ENCODE assay signal across 34 cellular contexts in the genomic region with DNA sequence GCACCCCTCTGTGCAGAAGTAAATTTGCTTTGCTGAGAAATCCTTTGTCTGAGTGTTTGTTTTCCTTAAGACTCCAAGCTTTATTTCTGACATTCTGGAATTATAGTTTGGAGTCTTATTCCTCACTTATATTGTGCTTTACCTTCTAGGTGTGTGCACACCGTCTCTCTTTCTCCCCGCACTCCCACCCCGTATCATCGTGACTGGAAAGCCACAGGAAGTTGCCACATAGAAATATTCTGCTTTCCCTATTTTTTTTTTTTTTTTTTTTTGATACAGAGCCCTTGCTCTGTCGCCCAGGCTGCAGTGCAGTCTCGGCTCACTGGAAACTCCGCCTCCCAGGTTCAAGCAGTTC.
A peak's percentile ranks its signal among the peaks of the same experiment; 100 is the strongest.
DNase-seq lines count a peak whose midpoint lies in the region; ATAC-seq and TF ChIP-seq lines count a peak whose summit lies in the region.
"Had no signal": no experiment of that assay in that cellular context is flagged by ENCODE, and none has a peak within 500 bp of the region (broad histone marks: within the 10 kb centered on the region; RNA-seq: fewer than 3 reads in every experiment).

No MANE protein-coding gene starts in this region.

- H3K27ac ChIP-seq in SK-N-SH (ENCODE audit: low read depth in 2 of 2, low read length in 1 of 2) = peak overlapping the region; percentile 26 to 62; a peak in 1 of 4 replicates
- H3K27ac ChIP-seq in HEK293 (ENCODE audit: extremely low read depth, low read depth, low read length) = no peak overlapping the region
- peak overlapping the region; percentile 74 for H3K27ac ChIP-seq in mammary epithelial cell (ENCODE audit: insufficient read depth, low read depth, low read length)
- H3K27ac ChIP-seq in uterus = no peak overlapping the region
- H3K27ac ChIP-seq: GM23248, HL-60, ovary, skin epidermis had no signal

- H3K4me2 ChIP-seq in SK-N-SH (no peak overlapping the region), mammary epithelial cell (ENCODE audit: insufficient read depth, low read depth, low read length) (no peak overlapping the region)

- H3K4me1 Mint-ChIP-seq in nephron progenitor cell = peaks cover 8% of the 10 kb centered on the region
- H3K4me1 Mint-ChIP-seq: CD14-positive monocyte had no signal

- WGBS in SK-N-SH (ENCODE audit: low lambda C conversion rate) = 93% methylated on average over 7 of the region's 7 CpGs
- WGBS in mammary epithelial cell (ENCODE audit: low coverage, missing lambda C conversion rate) = 100% methylated on average over 4 of the region's 7 CpGs

- H4K20me1 ChIP-seq in SK-N-SH (ENCODE audit: insufficient read depth) = no peaks in the 10 kb centered on the region
- H4K20me1 ChIP-seq in mammary epithelial cell (ENCODE audit: insufficient read depth, low read length) = no peaks in the 10 kb centered on the region

- H3K9me3 ChIP-seq in SK-N-SH = no peaks in the 10 kb centered on the region
- H3K9me3 ChIP-seq in HEK293 (ENCODE audit: control insufficient read depth, insufficient read depth, low read depth, low read length) = no peaks in the 10 kb centered on the region
- H3K9me3 ChIP-seq in mammary epithelial cell (replicated peaks; ENCODE audit: insufficient read depth, low read length) = peaks cover 7% of the 10 kb centered on the region
- H3K9me3 ChIP-seq in uterus = no peaks in the 10 kb centered on the region
- H3K9me3 ChIP-seq: mucosa of descending colon, ovary had no signal

- no peaks in the 10 kb centered on the region for H3F3A ChIP-seq in SK-N-SH (replicated peaks; ENCODE audit: insufficient read depth)

- H3K4me3 Mint-ChIP-seq in nephron progenitor cell = no peak overlapping the region
- H3K4me3 Mint-ChIP-seq: activated CD4-positive, alpha-beta memory T cell treated with anti-CD3 and anti-CD28 coated beads for 36 hours; activated naive CD8-positive, alpha-beta T cell; CD14-positive monocyte; effector memory CD8-positive, alpha-beta T cell; natural killer cell had no signal

- H3K27me3 ChIP-seq in SK-N-SH (ENCODE audit: insufficient read depth) (no peaks in the 10 kb centered on the region), mammary epithelial cell (ENCODE audit: insufficient read depth, low read length) (no peaks in the 10 kb centered on the region), uterus (no peaks in the 10 kb centered on the region)
- H3K27me3 ChIP-seq: ovary had no signal

- in situ Hi-C loops in mammary epithelial cell (cut with MboI; ENCODE audit: low sequenced_read_pairs in 2 of 2) = no loop called here

- no peak for TF ChIP-seq CTCF in SK-N-SH (IDR thresholded peaks at IDR 0.05)
- TF ChIP-seq CTCF in HEK293 (tag by site-specific recombination; IDR thresholded peaks at IDR 0.05) = no peak
- no peak for TF ChIP-seq CTCF in mammary epithelial cell (conservative IDR thresholded peaks at IDR 0.05 in 1 of 2, IDR thresholded peaks at IDR 0.05 in 1 of 2; ENCODE audit: extremely low read depth in 1 of 2, insufficient read depth in 1 of 2, low read depth in 1 of 2, low read length in 2 of 2)
- TF ChIP-seq CTCF in nephron progenitor cell (IDR thresholded peaks at IDR 0.05) = no peak
- no peak for TF ChIP-seq CTCF in uterus (IDR thresholded peaks at IDR 0.05)

- no peak for TF ChIP-seq RAD21 in SK-N-SH (IDR thresholded peaks at IDR 0.05; ENCODE audit: low read length)

- H3K79me2 ChIP-seq in SK-N-SH (ENCODE audit: insufficient read depth) (no peaks in the 10 kb centered on the region), mammary epithelial cell (ENCODE audit: insufficient read depth, low read length) (no peaks in the 10 kb centered on the region)

- H3K36me3 ChIP-seq in SK-N-SH (replicated peaks in 1 of 2; ENCODE audit: control insufficient read depth in 1 of 2, insufficient read depth in 2 of 2, low read length in 1 of 2) = peaks cover 18 to 41% of the 10 kb centered on the region in 2 experiments
- H3K36me3 ChIP-seq in HEK293 (ENCODE audit: control insufficient read depth in 2 of 2, insufficient read depth in 1 of 2, low read length in 2 of 2) = no peaks in the 10 kb centered on the region
- no peaks in the 10 kb centered on the region for H3K36me3 ChIP-seq in mammary epithelial cell (ENCODE audit: insufficient read depth, low read length)
- H3K36me3 ChIP-seq in uterus = no peaks in the 10 kb centered on the region
- H3K36me3 ChIP-seq: ovary had no signal

- no peak for TF ChIP-seq POLR2A in uterus (IDR thresholded peaks at IDR 0.05)

- dilution Hi-C loops in mammary epithelial cell (cut with HindIII; ENCODE audit: low sequenced_read_pairs) = no loop called here

- intact Hi-C loops in mammary epithelial cell (cut with micrococcal nuclease) = no loop called here
- intact Hi-C loops in uterus (cut with DNase I; ENCODE audit: low total_unique reads) = no loop called here

- TF ChIP-seq EP300 in SK-N-SH (IDR thresholded peaks at IDR 0.05; ENCODE audit: borderline replicate concordance in 1 of 2, low read depth in 1 of 2, low read length in 1 of 2) = no peak

- H3K9ac ChIP-seq in SK-N-SH (no peak overlapping the region), mammary epithelial cell (ENCODE audit: insufficient read depth, low read length) (no peak overlapping the region)
- H3K9ac ChIP-seq: GM23248 had no signal

- no peaks in the 10 kb centered on the region for H3K9me2 ChIP-seq in SK-N-SH

- H3K27me3 Mint-ChIP-seq in nephron progenitor cell (ENCODE audit: low read depth, poor library complexity) = peaks cover 4% of the 10 kb centered on the region
- H3K27me3 Mint-ChIP-seq: activated CD4-positive, alpha-beta memory T cell treated with anti-CD3 and anti-CD28 coated beads for 36 hours; activated naive CD8-positive, alpha-beta T cell; effector memory CD8-positive, alpha-beta T cell had no signal

- peak overlapping the region; percentile 91 for H3K27ac Mint-ChIP-seq in nephron progenitor cell
- H3K27ac Mint-ChIP-seq: activated CD4-positive, alpha-beta memory T cell treated with anti-CD3 and anti-CD28 coated beads for 36 hours; activated naive CD8-positive, alpha-beta T cell; effector memory CD8-positive, alpha-beta T cell; natural killer cell had no signal

- no peaks in the 10 kb centered on the region for H3K4me1 ChIP-seq in SK-N-SH (ENCODE audit: control insufficient read depth in 1 of 2, insufficient read depth in 2 of 2, low read depth in 1 of 2, low read length in 1 of 2)
- H3K4me1 ChIP-seq in HEK293 (ENCODE audit: control insufficient read depth, insufficient read depth, low read length) = no peaks in the 10 kb centered on the region
- H3K4me1 ChIP-seq in mammary epithelial cell (ENCODE audit: insufficient read depth, low read length) = peaks cover 6% of the 10 kb centered on the region
- no peaks in the 10 kb centered on the region for H3K4me1 ChIP-seq in uterus

- H3K9me3 Mint-ChIP-seq in nephron progenitor cell = peaks cover 9% of the 10 kb centered on the region
- H3K9me3 Mint-ChIP-seq: activated CD4-positive, alpha-beta memory T cell treated with anti-CD3 and anti-CD28 coated beads for 36 hours; activated T-helper 2 cell treated with anti-CD3 and anti-CD28 coated beads, Interferon-gamma antibody, Interleukin-2, Interleukin-4, amounts not matched to agents 10 μg/mL and 5 μg/mL and 100 μg/mL, durations not matched to agents 14 hours and 24 hours and 36 hours; effector memory CD8-positive, alpha-beta T cell; natural killer cell had no signal

- no peak overlapping the region for H2AFZ ChIP-seq in SK-N-SH (ENCODE audit: low read depth)
- peak overlapping the region; percentile 79 for H2AFZ ChIP-seq in mammary epithelial cell (ENCODE audit: low read depth, low read length)
- H2AFZ ChIP-seq: GM23248 had no signal

- ATAC-seq in SK-N-SH treated with all-trans-retinoic acid at 6 μM for 48 hours (no peak), GM21360 (IDR thresholded peaks at IDR 0.05; ENCODE audit: unreplicated experiment) (no peak), HG03571 (IDR thresholded peaks at IDR 0.05; ENCODE audit: unreplicated experiment) (no peak)
- ATAC-seq: effector memory CD8-positive, alpha-beta T cell; mucosa of descending colon; natural killer cell; PC-3; stimulated activated naive CD8-positive, alpha-beta T cell treated with anti-CD3 and anti-CD28 coated beads, Interleukin-15, Interleukin-2, amounts not matched to agents 100 U/mL and 50 U/mL, for 24 hours had no signal

- CTCF ChIA-PET in SK-N-SH (lab: Yijun Ruan, JAX) = interaction anchor here (1.2 to 2.2 kb wide), 2 partner anchors 8 to 24 kb away, joined by 4 to 7 read pairs; no protein-coding TSS in a partner anchor
- CTCF ChIA-PET in HEK293 (lab: Yijun Ruan, JAX) = interaction anchor here (1.1 kb wide), 1 partner anchor 34 kb away, joined by 4 read pairs; no protein-coding TSS in a partner anchor
- CTCF ChIA-PET in mammary epithelial cell (lab: Charles Lee; ENCODE audit: low non-redundant PET) = no interaction called here

- no peak for DNase-seq in SK-N-SH
- no peak for DNase-seq in mammary epithelial cell
- no peak for DNase-seq in nephron progenitor cell
- DNase-seq in uterus = no peak
- DNase-seq: 8988T; activated CD4-positive, alpha-beta memory T cell treated with anti-CD3 and anti-CD28 coated beads for 36 hours; activated CD4-positive, alpha-beta T cell treated with anti-CD3 and anti-CD28 coated beads for 1 hour; anterior cingulate cortex; caudate nucleus; cortex of kidney; DND-41; effector memory CD8-positive, alpha-beta T cell; GM23248; kidney glomerular epithelial cell; mucosa of descending colon; natural killer cell; NCI-H1436 treated with DMSO at 0.1 percent for 48 hours; NCI-H2081 treated with DMSO at 0.1 percent for 48 hours; NCI-H2227 treated with DMSO at 0.1 percent for 48 hours; NCI-H526 treated with DMSO at 0.1 percent for 48 hours; ovary; PC-3; Right ventricle myocardium superior; stimulated activated naive CD8-positive, alpha-beta T cell treated with anti-CD3 and anti-CD28 coated beads, Interleukin-15, Interleukin-2, amounts not matched to agents 100 U/mL and 50 U/mL, for 24 hours; T-helper 2 cell had no signal

- POLR2A ChIA-PET in SK-N-SH (lab: Yijun Ruan, JAX) (no interaction called here), HEK293 (lab: Yijun Ruan, JAX) (interaction anchor here (0.7 kb wide), 1 partner anchor 1799 kb away, joined by 4 read pairs; no protein-coding TSS in a partner anchor)

- no TSS peak for BruUV-seq in mammary epithelial cell (replicated peaks; lab: Mats Ljungman, UMichigan)

- H3K4me3 ChIP-seq in SK-N-SH (ENCODE audit: low read depth in 2 of 2, low read length in 1 of 2) = no peak overlapping the region
- H3K4me3 ChIP-seq in HEK293 (ENCODE audit: low read depth, low read length) = no peak overlapping the region
- no peak overlapping the region for H3K4me3 ChIP-seq in mammary epithelial cell (replicated peaks in 1 of 3; ENCODE audit: insufficient read depth in 1 of 3, low read depth in 2 of 3, low read length in 3 of 3)
- no peak overlapping the region for H3K4me3 ChIP-seq in uterus
- H3K4me3 ChIP-seq: GM23248, mucosa of descending colon, ovary, skin epidermis had no signal

- peaks cover 64% of the 10 kb centered on the region for H3K36me3 Mint-ChIP-seq in nephron progenitor cell (ENCODE audit: low read depth)
- H3K36me3 Mint-ChIP-seq: natural killer cell had no signal

TF ChIP-seq in SK-N-SH treated with all-trans-retinoic acid at 6 μM for 48 hours, 23 proteins besides CTCF, POLR2A, EP300 and RAD21 (continues in another document):
- TF ChIP-seq CSDC2 (CRISPR knock-in tag; IDR thresholded peaks at IDR 0.05) (no peak), ZNF70 (CRISPR knock-in tag; IDR thresholded peaks at IDR 0.05) (no peak)

TF ChIP-seq in HEK293, 187 proteins besides CTCF, POLR2A, EP300 and RAD21:
- TF ChIP-seq SETDB1 (IDR thresholded peaks at IDR 0.05; ENCODE audit: insufficient read length, low read length) = peak; percentile 6
- no peak for TF ChIP-seq ZNF133 (tag by site-specific recombination; IDR thresholded peaks at IDR 0.05)

Comparison
In these comparisons a context has a peak if more than half of its experiments do, and no peak if none do; other contexts are left out.
1. H3K27ac ChIP-seq: peak in SK-N-SH (2 of 2) and mammary epithelial cell (single experiment); none in HEK293 (single experiment) and uterus (0 of 2).